In genomic region chr20:1894951-1895673, GRCh38 we compare ENCODE assay signal across 8 cellular contexts. TPM values are rescaled to one million over a fixed set of nuclear protein-coding genes. Genes with fewer than 3 reads are reported as not detected.
A peak's percentile ranks its signal among the peaks of the same experiment; 100 is the strongest.
DNase-seq lines count a peak whose midpoint lies in the region; ATAC-seq and TF ChIP-seq lines count a peak whose summit lies in the region.

Gene SIRPA, plus strand, starts transcription at chr20:1895407. Its CDS starts 41 bp downstream, at chr20:1895448.

- no peaks in the 10 kb centered on the region for H3K27me3 ChIP-seq in AG04450 (ENCODE audit: control insufficient read depth, insufficient read depth, low read length)

- H3K9me3 ChIP-seq in AG04450 (ENCODE audit: control insufficient read depth, insufficient read depth, low read length) (no peaks in the 10 kb centered on the region), iPS-18c (ENCODE audit: control insufficient read depth, insufficient read depth, low read length) (no peaks in the 10 kb centered on the region)

- CTCF ChIA-PET in AG04450 (lab: Charles Lee) = interaction anchor here (1.0 to 1.9 kb wide), 3 partner anchors 93 to 118 kb away, joined by 4 to 13 read pairs (median 4); no protein-coding TSS in a partner anchor

- TF ChIP-seq CTCF in AG04450 (IDR thresholded peaks at IDR 0.05; ENCODE audit: low read depth, low read length) = no peak
- TF ChIP-seq CTCF in GM12864 (IDR thresholded peaks at IDR 0.05; ENCODE audit: low read depth, low read length, missing control alignments) = no peak

- DNase-seq in AG04450 (ENCODE audit: low read depth, low spot score) (no peak), GM12864 (ENCODE audit: low read depth) (no peak), NOMO-1 (lab: John Stamatoyannopoulos, UW; ENCODE audit: unreplicated experiment in 2 of 2) (peak; percentile 15 to 54), caudate nucleus (lab: John Stamatoyannopoulos, UW) (peak in 55 of 61 donors; percentile 39 to 89 (median 73)), retina (peak; percentile 71), LoVo (ENCODE audit: low spot score) (no peak)

- H3K27ac ChIP-seq in AG04450 (ENCODE audit: low read depth, low read length) (peak within 1 kb of the TSS; percentile 75), caudate nucleus (ENCODE audit: low read depth, low read length) (peak within 1 kb of the TSS; percentile 96)

- no peak for ATAC-seq in HG03097 (IDR thresholded peaks at IDR 0.05; ENCODE audit: low FRiP score, unreplicated experiment)

- POLR2A ChIA-PET in AG04450 (lab: Yijun Ruan, JAX) = no interaction called here

- H3K4me3 ChIP-seq in AG04450 (ENCODE audit: low read depth, low read length) = peak within 1 kb of the TSS; percentile 86
- H3K4me3 ChIP-seq in GM12864 (ENCODE audit: low read depth, low read length) = peak within 1 kb of the TSS; percentile 60
- peak within 1 kb of the TSS; percentile 64 for H3K4me3 ChIP-seq in iPS-18c (ENCODE audit: insufficient read depth, low read depth, low read length)

RNA-seq across cellular contexts. Expression of gene SIRPA, which starts in this region (rescaled TPM):
- 21.2 and 27.7 TPM in 2 replicates for polyA plus RNA-seq in AG04450 (2011; rRNA removed)
- 15.5 and 20.6 TPM in 2 replicates for polyA minus RNA-seq in AG04450 (2011; rRNA and poly(A)+ RNA removed)

Comparison
In these comparisons a context has a peak if more than half of its experiments do, and no peak if none do; other contexts are left out.
1. DNase-seq: peak in NOMO-1 (2 of 2), caudate nucleus (55 of 61) and retina (single experiment); none in AG04450 (single experiment), GM12864 (single experiment) and LoVo (single experiment).
2. Peak in every context shown above with its lines, with median percentiles within 50 percentile points of each other: H3K4me3 ChIP-seq.